ENCODE assay signal across 16 cellular contexts in the genomic region with DNA sequence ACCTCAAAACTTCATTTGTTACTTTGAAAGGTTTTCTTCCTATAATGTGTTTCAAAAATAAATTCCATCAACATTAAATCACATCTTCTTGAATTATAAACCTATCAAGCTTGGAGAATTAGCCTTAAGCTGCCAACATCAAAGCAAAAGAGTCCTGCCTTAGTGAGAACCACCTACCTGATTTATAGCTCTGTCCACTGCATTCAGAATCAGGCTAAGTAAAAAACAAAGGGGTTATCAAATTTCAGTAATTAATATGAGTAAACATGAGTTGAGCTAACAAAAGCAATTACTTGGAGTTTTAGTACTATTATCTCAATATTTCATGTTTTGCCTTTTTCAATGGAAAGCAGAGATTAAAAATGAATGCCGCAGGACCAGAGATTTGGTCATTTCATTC.
DNase-seq lines count a peak whose midpoint lies in the region; ATAC-seq and TF ChIP-seq lines count a peak whose summit lies in the region.
"Had no signal": no experiment of that assay in that cellular context is flagged by ENCODE, and none has a peak within 500 bp of the region (broad histone marks: within the 10 kb centered on the region; RNA-seq: fewer than 3 reads in every experiment).

No MANE protein-coding gene starts in this region.

- peaks cover 5% of the 10 kb centered on the region for H3K4me1 ChIP-seq in HEK293 (ENCODE audit: control insufficient read depth, insufficient read depth, low read length)
- peaks cover 0 to 6% (median 0%) of the 10 kb centered on the region in 4 donors for H3K4me1 ChIP-seq in right lobe of liver
- H3K4me1 ChIP-seq: BLaER1 had no signal

- H3K4me3 ChIP-seq in HEK293 (ENCODE audit: low read depth, low read length): no peak overlapping the region
- H3K4me3 ChIP-seq in right lobe of liver: no peak overlapping the region
- H3K4me3 ChIP-seq: BLaER1 had no signal

- no peaks in the 10 kb centered on the region for H3K36me3 ChIP-seq in HEK293 (ENCODE audit: control insufficient read depth in 2 of 2, insufficient read depth in 1 of 2, low read length in 2 of 2)
- no peaks in the 10 kb centered on the region for H3K36me3 ChIP-seq in right lobe of liver
- H3K36me3 ChIP-seq: BLaER1 had no signal

- H3K9me3 ChIP-seq in HEK293 (ENCODE audit: control insufficient read depth, insufficient read depth, low read depth, low read length) (no peaks in the 10 kb centered on the region), right lobe of liver (no peaks in the 10 kb centered on the region)
- H3K9me3 ChIP-seq: BLaER1 had no signal

- WGBS in right lobe of liver (ENCODE audit: insufficient coverage, low coverage, low lambda C conversion rate, missing lambda C conversion rate): 95% methylated on average over 1 of the region's 1 CpG

- TF ChIP-seq POLR2A in right lobe of liver (IDR thresholded peaks at IDR 0.05): no peak

- TF ChIP-seq CTCF in HEK293 (tag by site-specific recombination; IDR thresholded peaks at IDR 0.05) (no peak), right lobe of liver (IDR thresholded peaks at IDR 0.05) (no peak)

- POLR2A ChIA-PET in HEK293 (lab: Yijun Ruan, JAX): no interaction called here

- DNase-seq in NCI-H146 (lab: John Stamatoyannopoulos, UW): peak; percentile 13
- no peak for DNase-seq in NCI-H146 treated with DMSO at 0.1 percent for 48 hours (lab: John Stamatoyannopoulos, UW; ENCODE audit: unreplicated experiment)
- peak; percentile 35 for DNase-seq in NCI-H1417 treated with DMSO at 0.1 percent for 48 hours (lab: John Stamatoyannopoulos, UW)
- DNase-seq in left kidney (ENCODE audit: low read depth, low spot score): peak; percentile 59
- no peak for DNase-seq in right lobe of liver
- DNase-seq: 8988T; CD4-positive, alpha-beta memory T cell; DMS79 treated with DMSO at 0.1 percent for 48 hours; GF-D8; GOT3; H7 had no signal

- no peaks in the 10 kb centered on the region for H3K27me3 ChIP-seq in right lobe of liver
- H3K27me3 ChIP-seq: BLaER1 had no signal

- CTCF ChIA-PET in HEK293 (lab: Yijun Ruan, JAX): no interaction called here

- intact Hi-C loops in right lobe of liver (cut with DNase I): no loop called here

- ATAC-seq in right lobe of liver (no peak), GM19395 (IDR thresholded peaks at IDR 0.05; ENCODE audit: unreplicated experiment) (no peak)
- ATAC-seq: HCT116, HepG2 had no signal

- H3K27ac ChIP-seq in HEK293 (ENCODE audit: extremely low read depth, low read depth, low read length) (no peak overlapping the region), right lobe of liver (no peak overlapping the region)
- H3K27ac ChIP-seq: BLaER1 had no signal

TF ChIP-seq in HEK293, 187 proteins besides CTCF, POLR2A, EP300 and RAD21:
- TF ChIP-seq TCF7L2 (IDR thresholded peaks at IDR 0.05; ENCODE audit: borderline replicate concordance, low read depth, low read length) (peak; percentile 88), ZNF23 (tag by site-specific recombination; IDR thresholded peaks at IDR 0.05; ENCODE audit: borderline replicate concordance) (no peak)
- TF ChIP-seq, protein P1, sequence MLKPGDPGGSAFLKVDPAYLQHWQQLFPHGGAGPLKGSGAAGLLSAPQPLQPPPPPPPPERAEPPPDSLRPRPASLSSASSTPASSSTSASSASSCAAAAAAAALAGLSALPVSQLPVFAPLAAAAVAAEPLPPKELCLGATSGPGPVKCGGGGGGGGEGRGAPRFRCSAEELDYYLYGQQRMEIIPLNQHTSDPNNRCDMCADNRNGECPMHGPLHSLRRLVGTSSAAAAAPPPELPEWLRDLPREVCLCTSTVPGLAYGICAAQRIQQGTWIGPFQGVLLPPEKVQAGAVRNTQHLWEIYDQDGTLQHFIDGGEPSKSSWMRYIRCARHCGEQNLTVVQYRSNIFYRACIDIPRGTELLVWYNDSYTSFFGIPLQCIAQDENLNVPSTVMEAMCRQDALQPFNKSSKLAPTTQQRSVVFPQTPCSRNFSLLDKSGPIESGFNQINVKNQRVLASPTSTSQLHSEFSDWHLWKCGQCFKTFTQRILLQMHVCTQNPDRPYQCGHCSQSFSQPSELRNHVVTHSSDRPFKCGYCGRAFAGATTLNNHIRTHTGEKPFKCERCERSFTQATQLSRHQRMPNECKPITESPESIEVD (tag by site-specific recombination; IDR thresholded peaks at IDR 0.05): peak; percentile 75
TF ChIP-seq in HEK293: peak in this region for 2.

Comparison
In these comparisons a context has a peak if more than half of its experiments do, and no peak if none do; other contexts are left out.
1. DNase-seq: peak in NCI-H146 (single experiment), NCI-H1417 treated with DMSO at 0.1 percent for 48 hours (single experiment) and left kidney (single experiment); none in NCI-H146 treated with DMSO at 0.1 percent for 48 hours (single experiment) and right lobe of liver (0 of 3).